In genomic region chr5:115297043-115297442, GRCh38 we compare ENCODE assay signal across 8 cellular contexts. TPM values are rescaled to one million over a fixed set of nuclear protein-coding genes. Genes with fewer than 3 reads are reported as not detected.
DNase-seq lines count a peak whose midpoint lies in the region; ATAC-seq and TF ChIP-seq lines count a peak whose summit lies in the region.

No MANE protein-coding gene starts in this region.

- no peak for DNase-seq in activated CD4-positive, alpha-beta T cell treated with anti-CD3 and anti-CD28 coated beads, Interleukin-2, amount 10 ng/mL, durations not matched to agents 7 days and 5 days
- no peak for DNase-seq in activated CD4-positive, alpha-beta T cell treated with anti-CD3 and anti-CD28 coated beads for 36 hours
- DNase-seq in activated B cell treated with CpG ODN at 0.5 μM for 24 hours = no peak
- peak; percentile 15 for DNase-seq in hepatic stellate cell (ENCODE audit: low spot score)
- DNase-seq in thoracic aorta (ENCODE audit: low spot score) = no peak
- no peak for DNase-seq in stimulated activated CD4-positive, alpha-beta T cell treated with anti-CD3 and anti-CD28 coated beads, Interleukin-15, amount 100 ng/mL, for 24 hours
- DNase-seq in posterior vena cava (ENCODE audit: low spot score) = no peak

- H3K4me1 ChIP-seq in thoracic aorta (ENCODE audit: control insufficient read depth in 1 of 2, low read depth in 2 of 2) = peaks cover 0 to 3% of the 10 kb centered on the region in 2 donors

- POLR2A ChIA-PET in activated CD4-positive, alpha-beta T cell treated with anti-CD3 and anti-CD28 coated beads, Interleukin-2, amount 10 ng/mL, durations not matched to agents 7 days and 5 days (lab: Charles Lee) = interaction anchor here (0.6 kb wide), 1 partner anchor 267 kb away, joined by 3 read pairs; no protein-coding TSS in a partner anchor
- POLR2A ChIA-PET in activated CD4-positive, alpha-beta T cell treated with anti-CD3 and anti-CD28 coated beads for 36 hours (lab: Charles Lee) = no interaction called here
- POLR2A ChIA-PET in activated B cell treated with CpG ODN at 0.5 μM for 24 hours (lab: Charles Lee) = interaction anchor here (1.1 to 2.1 kb wide), 4 partner anchors 32 to 35 kb away, joined by 3 to 10 read pairs (median 4); no protein-coding TSS in a partner anchor

- H3K36me3 Mint-ChIP-seq in activated CD4-positive, alpha-beta T cell treated with anti-CD3 and anti-CD28 coated beads, Interleukin-2, amount 10 ng/mL, durations not matched to agents 7 days and 5 days (ENCODE audit: low read depth) = peaks cover under 1% of the 10 kb centered on the region
- H3K36me3 Mint-ChIP-seq in activated CD4-positive, alpha-beta T cell treated with anti-CD3 and anti-CD28 coated beads for 36 hours (ENCODE audit: low read depth) = peaks cover under 1% of the 10 kb centered on the region
- peaks cover under 1% of the 10 kb centered on the region for H3K36me3 Mint-ChIP-seq in activated B cell treated with CpG ODN at 0.5 μM for 24 hours (ENCODE audit: low read depth)

- H3K9me3 Mint-ChIP-seq in activated CD4-positive, alpha-beta T cell treated with anti-CD3 and anti-CD28 coated beads, Interleukin-2, amount 10 ng/mL, durations not matched to agents 7 days and 5 days = peaks cover 4% of the 10 kb centered on the region
- H3K9me3 Mint-ChIP-seq in activated CD4-positive, alpha-beta T cell treated with anti-CD3 and anti-CD28 coated beads for 36 hours (ENCODE audit: low read depth) = peaks cover under 1% of the 10 kb centered on the region
- peaks cover under 1% of the 10 kb centered on the region for H3K9me3 Mint-ChIP-seq in activated B cell treated with CpG ODN at 0.5 μM for 24 hours

- peaks cover 37% of the 10 kb centered on the region for H3K27me3 Mint-ChIP-seq in activated CD4-positive, alpha-beta T cell treated with anti-CD3 and anti-CD28 coated beads, Interleukin-2, amount 10 ng/mL, durations not matched to agents 7 days and 5 days
- H3K27me3 Mint-ChIP-seq in activated CD4-positive, alpha-beta T cell treated with anti-CD3 and anti-CD28 coated beads for 36 hours = peaks cover 3% of the 10 kb centered on the region
- H3K27me3 Mint-ChIP-seq in activated B cell treated with CpG ODN at 0.5 μM for 24 hours = no peaks in the 10 kb centered on the region

- no peak overlapping the region for H3K27ac Mint-ChIP-seq in activated CD4-positive, alpha-beta T cell treated with anti-CD3 and anti-CD28 coated beads, Interleukin-2, amount 10 ng/mL, durations not matched to agents 7 days and 5 days
- H3K27ac Mint-ChIP-seq in activated CD4-positive, alpha-beta T cell treated with anti-CD3 and anti-CD28 coated beads for 36 hours = no peak overlapping the region
- no peak overlapping the region for H3K27ac Mint-ChIP-seq in activated B cell treated with CpG ODN at 0.5 μM for 24 hours

- no peaks in the 10 kb centered on the region for H3K36me3 ChIP-seq in thoracic aorta

- no peaks in the 10 kb centered on the region for H3K9me3 ChIP-seq in thoracic aorta

- intact Hi-C loops in activated CD4-positive, alpha-beta T cell treated with anti-CD3 and anti-CD28 coated beads for 36 hours (cut with DNase I, micrococcal nuclease) = loop anchor here (2.0 to 10.0 kb wide), 4 partner anchors 165 to 790 kb away; partner anchors contain the start of genes AP3S1 (in 2 of the 2), ATG12 (in 2 of the 2) and COMMD10 (in 2 of the 2)
- intact Hi-C loops in activated B cell treated with CpG ODN at 0.5 μM for 24 hours (cut with micrococcal nuclease) (loop anchor here (2.0 to 5.0 kb wide), 3 partner anchors 200 to 545 kb away; partner anchors contain the start of genes AP3S1, ATG12 and TMED7), posterior vena cava (cut with DNase I) (no loop called here)

- no peak for ATAC-seq in activated CD4-positive, alpha-beta T cell treated with anti-CD3 and anti-CD28 coated beads for 36 hours
- no peak for ATAC-seq in activated B cell treated with CpG ODN at 0.5 μM for 24 hours (ENCODE audit: low read depth)
- ATAC-seq in thoracic aorta (ENCODE audit: insufficient number of reproducible peaks, low FRiP score, low read depth) = no peak
- no peak for ATAC-seq in GM19397 (IDR thresholded peaks at IDR 0.05; ENCODE audit: unreplicated experiment)

- H3K4me3 ChIP-seq in thoracic aorta = peak overlapping the region; percentile 96

- TF ChIP-seq CTCF in activated B cell treated with CpG ODN at 0.5 μM for 24 hours (IDR thresholded peaks at IDR 0.05) = no peak
- TF ChIP-seq CTCF in thoracic aorta (IDR thresholded peaks at IDR 0.05) = no peak

- CTCF ChIA-PET in activated CD4-positive, alpha-beta T cell treated with anti-CD3 and anti-CD28 coated beads, Interleukin-2, amount 10 ng/mL, durations not matched to agents 7 days and 5 days (lab: Charles Lee) = interaction anchor here (0.6 kb wide), 1 partner anchor 80 kb away, joined by 3 read pairs; no protein-coding TSS in a partner anchor
- CTCF ChIA-PET in activated CD4-positive, alpha-beta T cell treated with anti-CD3 and anti-CD28 coated beads for 36 hours (lab: Charles Lee) = interaction anchor here (0.6 to 1.6 kb wide), 7 partner anchors 8 to 544 kb away, joined by 3 to 7 read pairs (median 3); no protein-coding TSS in a partner anchor
- CTCF ChIA-PET in activated B cell treated with CpG ODN at 0.5 μM for 24 hours (lab: Charles Lee) = interaction anchor here (0.9 to 1.7 kb wide), 3 partner anchors 11 to 199 kb away, joined by 3 to 4 read pairs (median 3); no protein-coding TSS in a partner anchor

- H3K4me1 Mint-ChIP-seq in activated CD4-positive, alpha-beta T cell treated with anti-CD3 and anti-CD28 coated beads, Interleukin-2, amount 10 ng/mL, durations not matched to agents 7 days and 5 days = peaks cover 13% of the 10 kb centered on the region
- peaks cover 7% of the 10 kb centered on the region for H3K4me1 Mint-ChIP-seq in activated CD4-positive, alpha-beta T cell treated with anti-CD3 and anti-CD28 coated beads for 36 hours
- H3K4me1 Mint-ChIP-seq in activated B cell treated with CpG ODN at 0.5 μM for 24 hours = peaks cover 13% of the 10 kb centered on the region

- no peaks in the 10 kb centered on the region for H3K27me3 ChIP-seq in thoracic aorta (replicated peaks; ENCODE audit: insufficient read depth)

- peak overlapping the region; percentile 34 for H3K4me3 Mint-ChIP-seq in activated CD4-positive, alpha-beta T cell treated with anti-CD3 and anti-CD28 coated beads, Interleukin-2, amount 10 ng/mL, durations not matched to agents 7 days and 5 days
- no peak overlapping the region for H3K4me3 Mint-ChIP-seq in activated CD4-positive, alpha-beta T cell treated with anti-CD3 and anti-CD28 coated beads for 36 hours
- peak overlapping the region; percentile 47 for H3K4me3 Mint-ChIP-seq in activated B cell treated with CpG ODN at 0.5 μM for 24 hours

- H3K27ac ChIP-seq in thoracic aorta = no peak overlapping the region

RNA-seq across cellular contexts. Expression of gene CCDC112, which starts 0.6 kb away (rescaled TPM):
- 1 to 10 TPM; 2.1 to 2.6 TPM for total RNA-seq in activated CD4-positive, alpha-beta T cell treated with anti-CD3 and anti-CD28 coated beads, Interleukin-2, amount 10 ng/mL, durations not matched to agents 7 days and 5 days
- total RNA-seq in activated CD4-positive, alpha-beta T cell treated with anti-CD3 and anti-CD28 coated beads for 36 hours = 1 to 10 TPM; 2.2 to 4.1 TPM
- total RNA-seq in activated B cell treated with CpG ODN at 0.5 μM for 24 hours = 5.2 and 5.3 TPM in 2 replicates
- 10 to 100 TPM in 1 of 2 donors, 1 to 10 TPM in 1; 8.4 to 11.1 TPM for total RNA-seq in thoracic aorta
- 1 to 10 TPM; 5.8 to 6.4 TPM for total RNA-seq in posterior vena cava

RNA-seq across cellular contexts. Expression of gene PGGT1B, which starts 34.4 kb away (rescaled TPM):
- 10 to 100 TPM; 43.6 to 44.5 TPM for total RNA-seq in activated CD4-positive, alpha-beta T cell treated with anti-CD3 and anti-CD28 coated beads, Interleukin-2, amount 10 ng/mL, durations not matched to agents 7 days and 5 days
- total RNA-seq in activated CD4-positive, alpha-beta T cell treated with anti-CD3 and anti-CD28 coated beads for 36 hours = 10 to 100 TPM; 38.9 to 44.3 TPM
- 52.1 and 52.9 TPM in 2 replicates for total RNA-seq in activated B cell treated with CpG ODN at 0.5 μM for 24 hours
- 10 to 100 TPM in 1 of 2 donors, 1 to 10 TPM in 1; 7.3 to 16.6 TPM for total RNA-seq in thoracic aorta
- 10 to 100 TPM; 32.4 to 41.1 TPM for total RNA-seq in posterior vena cava

Comparison
In these comparisons a context has a peak if more than half of its experiments do, and no peak if none do; other contexts are left out.
1. intact Hi-C loops: an anchor here in activated CD4-positive, alpha-beta T cell treated with anti-CD3 and anti-CD28 coated beads for 36 hours (2.0 to 10.0 kb wide) and activated B cell treated with CpG ODN at 0.5 μM for 24 hours (2.0 to 5.0 kb wide); none called in posterior vena cava.